Comparison of ENCODE assay signal across 13 cellular contexts in the genomic region with DNA sequence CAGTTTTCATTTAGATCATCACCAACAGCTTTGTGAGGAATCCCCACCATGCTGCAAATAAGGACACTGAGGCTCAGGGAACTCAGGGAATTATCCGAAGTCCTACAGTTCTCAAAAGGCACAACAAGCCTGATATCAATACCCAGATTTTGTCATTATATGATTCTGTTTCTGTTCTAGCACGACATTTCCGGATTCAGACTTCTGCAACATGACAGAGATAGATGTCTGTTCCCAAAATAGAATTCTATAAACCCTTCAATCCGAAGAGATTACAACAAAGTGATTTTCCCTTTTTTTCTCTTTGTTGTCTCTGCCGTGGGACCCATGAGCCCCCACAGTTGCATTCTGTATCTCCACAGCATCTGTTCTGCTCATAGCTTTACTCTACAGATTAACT.
DNase-seq lines count a peak whose midpoint lies in the region; ATAC-seq, FAIRE-seq and TF ChIP-seq lines count a peak whose summit lies in the region.
"Had no signal": no experiment of that assay in that cellular context is flagged by ENCODE, and none has a peak within 500 bp of the region (broad histone marks: within the 10 kb centered on the region; RNA-seq: fewer than 3 reads in every experiment).

No MANE protein-coding gene starts in this region.

- H3K27me3 ChIP-seq in MM.1S (replicated peaks; ENCODE audit: insufficient read depth, low read length) = no peaks in the 10 kb centered on the region

- peak overlapping the region; percentile 44 for H3K9ac ChIP-seq in MM.1S (ENCODE audit: low read length)

- H4K20me1 ChIP-seq in MM.1S (ENCODE audit: insufficient read depth, low read length) = no peaks in the 10 kb centered on the region

- ATAC-seq in GM21529 (IDR thresholded peaks at IDR 0.05; ENCODE audit: unreplicated experiment) (peak; percentile 49), natural killer cell (no peak), HG02798 (IDR thresholded peaks at IDR 0.05; ENCODE audit: poor library complexity, unreplicated experiment) (no peak)
- ATAC-seq in activated CD4-positive, CD25-positive, alpha-beta regulatory T cell treated with anti-CD3 and anti-CD28 coated beads, Interleukin-2, amount 50 U/mL, for 24 hours = no peak

- H3K79me2 ChIP-seq in MM.1S (ENCODE audit: low read length) = peaks cover 57% of the 10 kb centered on the region

- peak overlapping the region; percentile 39 for H3K4me3 ChIP-seq in MM.1S (ENCODE audit: low read length)
- H3K4me3 ChIP-seq: skin epidermis had no signal

- intact Hi-C loops in natural killer cell (cut with micrococcal nuclease) = loop anchor here (2.0 kb wide), 1 partner anchor 16 kb away; no protein-coding TSS in a partner anchor

- DNase-seq in GM18507 (ENCODE audit: extremely low spot score, insufficient read length, low read depth) (no peak), MM.1S (peak; percentile 63), natural killer cell (no peak), NCI-H146 (lab: John Stamatoyannopoulos, UW) (no peak), GF-D8 (lab: John Stamatoyannopoulos, UW) (no peak)
- DNase-seq: DMS79 treated with DMSO at 0.1 percent for 48 hours, NCI-H774, T-helper 2 cell had no signal

- H3K4me3 Mint-ChIP-seq in natural killer cell = no peak overlapping the region
- H3K4me3 Mint-ChIP-seq: dendritic cell treated with granulocyte-macrophage colony-stimulating factor and Interleukin-4, amounts not matched to agents 40 ng/mL and 50 ng/mL, for 4 days had no signal

- no peaks in the 10 kb centered on the region for H3K27me3 Mint-ChIP-seq in natural killer cell (ENCODE audit: low read depth in 2 of 2)
- H3K27me3 Mint-ChIP-seq: dendritic cell treated with granulocyte-macrophage colony-stimulating factor and Interleukin-4, amounts not matched to agents 40 ng/mL and 50 ng/mL, for 4 days had no signal

- peaks cover 61 to 64% of the 10 kb centered on the region in 2 donors for H3K4me1 Mint-ChIP-seq in natural killer cell

- peak overlapping the region; percentile 71 for H3K27ac ChIP-seq in MM.1S (ENCODE audit: low read length)

- peak overlapping the region; percentile 91 for H3K4me2 ChIP-seq in MM.1S (ENCODE audit: low read depth, low read length)

- peak overlapping the region; percentile 46; the same call in 1 of the 2 replicates for H2AFZ ChIP-seq in MM.1S (ENCODE audit: low read length)

- H3K36me3 ChIP-seq in MM.1S (replicated peaks; ENCODE audit: insufficient read depth, low read length) = no peaks in the 10 kb centered on the region

- TF ChIP-seq CTCF in MM.1S (IDR thresholded peaks at IDR 0.05; ENCODE audit: low read length) (no peak), natural killer cell (IDR thresholded peaks at IDR 0.05) (no peak)

- peaks cover 53% of the 10 kb centered on the region for H3K4me1 ChIP-seq in MM.1S (ENCODE audit: low read length)

- peak; percentile 74 for FAIRE-seq in GM18507 (lab: Jason Lieb, UNC)

- H3K27ac Mint-ChIP-seq in natural killer cell = peak overlapping the region; percentile 46 to 56
- H3K27ac Mint-ChIP-seq: dendritic cell treated with granulocyte-macrophage colony-stimulating factor and Interleukin-4, amounts not matched to agents 40 ng/mL and 50 ng/mL, for 4 days had no signal

- no peaks in the 10 kb centered on the region for H3K9me2 ChIP-seq in MM.1S (replicated peaks; ENCODE audit: insufficient read depth, low read length)

- H3K36me3 Mint-ChIP-seq in natural killer cell = no peaks in the 10 kb centered on the region

- no peaks in the 10 kb centered on the region for H3K9me3 ChIP-seq in MM.1S (replicated peaks; ENCODE audit: insufficient read depth, low read length)

- no peaks in the 10 kb centered on the region for H3K9me3 Mint-ChIP-seq in natural killer cell
- H3K9me3 Mint-ChIP-seq: dendritic cell treated with granulocyte-macrophage colony-stimulating factor and Interleukin-4, amounts not matched to agents 40 ng/mL and 50 ng/mL, for 4 days had no signal

- peaks cover 14% of the 10 kb centered on the region for H3F3A ChIP-seq in MM.1S (ENCODE audit: insufficient read depth, low read length)
